ENCODE assay signal across 8 cellular contexts in the genomic region with DNA sequence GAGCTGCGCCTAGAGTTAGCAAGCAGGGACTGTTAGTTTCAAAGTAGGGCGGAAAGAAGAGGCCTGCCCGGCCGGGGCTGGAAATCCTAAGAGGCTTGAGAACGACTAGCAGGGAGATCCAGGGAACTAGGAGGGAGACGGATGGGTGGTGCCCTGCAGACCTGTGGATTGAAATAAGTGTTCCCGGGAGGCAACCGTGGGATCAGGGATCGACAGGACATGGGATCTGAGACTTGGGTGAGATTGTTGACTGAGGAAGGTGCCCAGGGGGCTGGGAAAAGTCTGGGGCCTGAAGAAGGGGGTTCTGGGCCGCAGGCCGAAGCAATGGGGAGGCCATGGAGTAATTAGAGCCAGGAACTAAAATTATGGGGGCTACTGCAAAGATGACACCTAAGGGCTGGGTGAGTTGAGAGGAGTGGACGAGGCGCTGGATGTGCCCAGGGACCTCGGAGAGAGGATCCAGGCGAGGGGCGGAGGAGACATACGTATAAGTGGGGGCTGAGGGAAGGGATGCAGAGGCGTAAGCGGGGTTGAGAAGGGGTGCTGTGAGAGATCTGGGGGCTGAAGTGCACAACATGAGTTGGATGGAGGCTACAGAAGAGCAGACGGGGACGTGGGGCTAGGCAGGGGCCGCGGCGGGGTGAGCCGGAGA. TPM values are rescaled to one million over a fixed set of nuclear protein-coding genes. Genes with fewer than 3 reads are reported as not detected.
DNase-seq lines count a peak whose midpoint lies in the region; ATAC-seq, FAIRE-seq and TF ChIP-seq lines count a peak whose summit lies in the region.

No MANE protein-coding gene starts in this region.

- H3K56ac ChIP-seq in mesendoderm (ENCODE audit: low read length) = peak overlapping the region; percentile 97

- H3K4me3 ChIP-seq in DND-41 (ENCODE audit: low read depth in 1 of 2, low read length in 2 of 2) (peak overlapping the region; percentile 69 to 94), ectodermal cell (ENCODE audit: insufficient read depth, low read depth, low read length) (peak overlapping the region; percentile 98), mesendoderm (ENCODE audit: low read length) (peak overlapping the region; percentile 98)

- no peaks in the 10 kb centered on the region for H4K20me1 ChIP-seq in DND-41 (ENCODE audit: insufficient read depth, low read length)

- H3K4ac ChIP-seq in mesendoderm (ENCODE audit: low read depth, low read length) = no peak overlapping the region

- no peak overlapping the region for H2BK120ac ChIP-seq in mesendoderm (ENCODE audit: low read depth, low read length)

- no peak overlapping the region for H2AK5ac ChIP-seq in mesendoderm (ENCODE audit: low read length)

- no peak overlapping the region for H4K5ac ChIP-seq in mesendoderm (ENCODE audit: low read length)

- H3K23ac ChIP-seq in mesendoderm (ENCODE audit: low read length) = no peak overlapping the region

- no peaks in the 10 kb centered on the region for H3K27me3 ChIP-seq in DND-41 (ENCODE audit: insufficient read depth, low read length, poor library complexity)
- no peaks in the 10 kb centered on the region for H3K27me3 ChIP-seq in ectodermal cell (ENCODE audit: control insufficient read depth, insufficient read depth, low read length, poor library complexity, severe bottlenecking)
- no peaks in the 10 kb centered on the region for H3K27me3 ChIP-seq in mesendoderm (ENCODE audit: insufficient read depth, low read length, poor library complexity)

- peak overlapping the region; percentile 98 for H2AFZ ChIP-seq in DND-41 (ENCODE audit: low read depth, low read length)

- H3K9ac ChIP-seq in DND-41 (ENCODE audit: low read depth, low read length) = peak overlapping the region; percentile 73
- H3K9ac ChIP-seq in mesendoderm (ENCODE audit: low read length) = peak overlapping the region; percentile 94

- no peak overlapping the region for H4K8ac ChIP-seq in mesendoderm (ENCODE audit: low read depth, low read length)

- WGBS in ectodermal cell, 2 experiments = 2% methylated on average over 25 of the region's 25 CpGs
- no CpG with 5 or more reads among the region's 25 CpGs for WGBS in mesendoderm (ENCODE audit: extremely low coverage, insufficient coverage, low lambda C conversion rate)

- peak; percentile 20 for ATAC-seq in DND-41 (ENCODE audit: insufficient read depth, low read depth)
- ATAC-seq in GM21825 (IDR thresholded peaks at IDR 0.05; ENCODE audit: unreplicated experiment) = peak; percentile 6
- no peak for ATAC-seq in HG03521 (IDR thresholded peaks at IDR 0.05; ENCODE audit: unreplicated experiment)

- DNase-seq in DND-41 = peak; percentile 17
- DNase-seq in NCI-H524 treated with DMSO at 0.1 percent for 48 hours (lab: John Stamatoyannopoulos, UW) = peak; percentile 29
- DNase-seq in mesendoderm = peak; percentile 57
- no peak for DNase-seq in DMS114 treated with DMSO at 0.1 percent for 48 hours (lab: John Stamatoyannopoulos, UW; ENCODE audit: unreplicated experiment)
- DNase-seq in D721Med (ENCODE audit: insufficient read length, low spot score) = no peak

- H3K36me3 ChIP-seq in DND-41 (ENCODE audit: insufficient read depth, low read length) (no peaks in the 10 kb centered on the region; the same call in 1 of the 2 replicates), ectodermal cell (ENCODE audit: control insufficient read depth, insufficient read depth, low read length) (no peaks in the 10 kb centered on the region), mesendoderm (ENCODE audit: control insufficient read depth, insufficient read depth, low read length) (no peaks in the 10 kb centered on the region)

- peaks cover 5% of the 10 kb centered on the region for H3K79me1 ChIP-seq in mesendoderm (ENCODE audit: low read length)

- H3K4me1 ChIP-seq in DND-41 (ENCODE audit: insufficient read depth, low read length) = peaks cover 30% of the 10 kb centered on the region
- peaks cover 12% of the 10 kb centered on the region for H3K4me1 ChIP-seq in ectodermal cell (ENCODE audit: control insufficient read depth, insufficient read depth, low read length)
- no peaks in the 10 kb centered on the region for H3K4me1 ChIP-seq in mesendoderm (ENCODE audit: control insufficient read depth, low read depth, low read length)

- H2BK5ac ChIP-seq in mesendoderm (ENCODE audit: low read length) = no peak overlapping the region

- H3K18ac ChIP-seq in mesendoderm (ENCODE audit: low read length) = peak overlapping the region; percentile 5

- TF ChIP-seq CTCF in DND-41 (IDR thresholded peaks at IDR 0.05; ENCODE audit: borderline replicate concordance, extremely low read depth, low read length, poor library complexity, severe bottlenecking) = no peak
- TF ChIP-seq CTCF in D721Med (IDR thresholded peaks at IDR 0.05; ENCODE audit: insufficient read depth, missing control alignments) = no peak

- H3K27ac ChIP-seq in DND-41 (ENCODE audit: low read length) = peak overlapping the region; percentile 70
- H3K27ac ChIP-seq in ectodermal cell (ENCODE audit: insufficient read depth, low read depth, low read length, poor library complexity, severe bottlenecking) = peak overlapping the region; percentile 83
- H3K27ac ChIP-seq in mesendoderm (ENCODE audit: low read depth, low read length) = no peak overlapping the region

- no peak for FAIRE-seq in D721Med (lab: Jason Lieb, UNC)

- no peak overlapping the region for H2BK15ac ChIP-seq in mesendoderm (replicated peaks; ENCODE audit: low read depth)

- H3K9me3 ChIP-seq in DND-41 (ENCODE audit: insufficient read depth, low read length, severe bottlenecking) = no peaks in the 10 kb centered on the region
- no peaks in the 10 kb centered on the region for H3K9me3 ChIP-seq in ectodermal cell (ENCODE audit: control insufficient read depth, low read length)

- peaks cover 20% of the 10 kb centered on the region for H3K79me2 ChIP-seq in DND-41 (ENCODE audit: insufficient read depth, low read length)
- no peaks in the 10 kb centered on the region for H3K79me2 ChIP-seq in mesendoderm (ENCODE audit: control insufficient read depth, insufficient read depth, low read length)

- H3K4me2 ChIP-seq in DND-41 (ENCODE audit: insufficient read depth, low read length) = peak overlapping the region; percentile 95
- peak overlapping the region; percentile 43 for H3K4me2 ChIP-seq in mesendoderm (ENCODE audit: low read length)

RNA-seq across cellular contexts. Expression of a gene that starts 0.6 kb away (rescaled TPM):
- 215 TPM for polyA plus RNA-seq in ectodermal cell (2013, experiment 1 of 4)
- polyA plus RNA-seq in ectodermal cell (2013, experiment 2 of 4) = 233 TPM
- polyA plus RNA-seq in ectodermal cell (2013, experiment 3 of 4) = 169 TPM
- polyA plus RNA-seq in ectodermal cell (2013, experiment 4 of 4) = 188 TPM
- polyA plus RNA-seq in mesendoderm (2013, experiment 1 of 2) = 120 TPM
- polyA plus RNA-seq in mesendoderm (2013, experiment 2 of 2) = 121 TPM

RNA-seq across cellular contexts. Expression of a gene that starts 38.6 kb away (rescaled TPM):
- polyA plus RNA-seq in ectodermal cell (2013, experiment 1 of 4) = 0.24 TPM
- 0.32 TPM for polyA plus RNA-seq in ectodermal cell (2013, experiment 2 of 4)
- not detected for polyA plus RNA-seq in ectodermal cell (2013, experiment 3 of 4)
- polyA plus RNA-seq in ectodermal cell (2013, experiment 4 of 4) = 0.16 TPM
- polyA plus RNA-seq in mesendoderm (2013, experiment 1 of 2) = 0.15 TPM
- 0.18 TPM for polyA plus RNA-seq in mesendoderm (2013, experiment 2 of 2)

Comparison
In these comparisons a context has a peak if more than half of its experiments do, and no peak if none do; other contexts are left out.
1. DNase-seq: peak in DND-41 (single experiment), NCI-H524 treated with DMSO at 0.1 percent for 48 hours (single experiment) and mesendoderm (single experiment); none in DMS114 treated with DMSO at 0.1 percent for 48 hours (single experiment) and D721Med (single experiment).
2. Peak in every context shown above with its lines, with median percentiles within 50 percentile points of each other: H3K4me3 ChIP-seq.